Comparison of ENCODE assay signal across 8 cellular contexts in genomic region chr19:16197188-16197621, GRCh38. TPM values are rescaled to one million over a fixed set of nuclear protein-coding genes. Genes with fewer than 3 reads are reported as not detected.
DNase-seq lines count a peak whose midpoint lies in the region; ATAC-seq and TF ChIP-seq lines count a peak whose summit lies in the region.

No MANE protein-coding gene starts in this region.

- H4K20me1 ChIP-seq in OCI-LY1 (ENCODE audit: insufficient read depth, low read length), result no peaks in the 10 kb centered on the region

- no peak overlapping the region for H2AFZ ChIP-seq in OCI-LY1 (ENCODE audit: low read length)

- H3K27me3 ChIP-seq in OCI-LY1 (ENCODE audit: insufficient read depth, low read length), result no peaks in the 10 kb centered on the region

- peaks cover 32% of the 10 kb centered on the region for H3K4me1 ChIP-seq in OCI-LY1 (ENCODE audit: insufficient read depth, low read length, severe bottlenecking)

- no peaks in the 10 kb centered on the region for H3F3A ChIP-seq in OCI-LY1 (ENCODE audit: insufficient read depth, low read length)

- TF ChIP-seq CTCF in GM13976 (IDR thresholded peaks at IDR 0.05; ENCODE audit: borderline replicate concordance, control extremely low read depth, extremely low read depth, insufficient read depth, missing control alignments) (no peak), OCI-LY1 (IDR thresholded peaks at IDR 0.05; ENCODE audit: low read length) (no peak; the same call in 1 of the 2 replicates), nephron (IDR thresholded peaks at IDR 0.05; ENCODE audit: unreplicated experiment in 3 of 3) (no peak)

- H3K4me3 ChIP-seq in OCI-LY1 (ENCODE audit: low read depth, low read length, poor library complexity, severe bottlenecking), result peak overlapping the region; percentile 89

- no peaks in the 10 kb centered on the region for H3K9me3 ChIP-seq in OCI-LY1 (ENCODE audit: low read length)

- DNase-seq in GM13976 (ENCODE audit: low spot score) (peak; percentile 11), dermis blood vessel endothelial cell (peak; percentile 61), KG1 (lab: John Stamatoyannopoulos, UW) (no peak), NCI-H345 (lab: John Stamatoyannopoulos, UW) (no peak), NCI-H82 (lab: John Stamatoyannopoulos, UW) (no peak)

- peaks cover 10% of the 10 kb centered on the region for H3K79me2 ChIP-seq in OCI-LY1 (ENCODE audit: insufficient read depth, low read length)

- no peaks in the 10 kb centered on the region for H3K9me3 Mint-ChIP-seq in nephron

- H3K36me3 Mint-ChIP-seq in nephron (ENCODE audit: low read depth), result peaks cover 10% of the 10 kb centered on the region

- peak overlapping the region; percentile 89 to 94 (median 91) for H3K4me3 Mint-ChIP-seq in nephron

- H3K4me1 Mint-ChIP-seq in nephron, result peaks cover 34% of the 10 kb centered on the region

- peak overlapping the region; percentile 95 to 96 (median 96) for H3K27ac Mint-ChIP-seq in nephron

- H3K27me3 Mint-ChIP-seq in nephron (ENCODE audit: low read depth), result no peaks in the 10 kb centered on the region

- in situ Hi-C loops in GM13976 (cut with MboI; ENCODE audit: low sequenced_read_pairs, unreplicated experiment), result loop anchor here (10.0 to 25.0 kb wide), 2 partner anchors 152 to 560 kb away; partner anchors contain the start of gene CYP4F3

- peak overlapping the region; percentile 75 for H3K4me2 ChIP-seq in OCI-LY1 (ENCODE audit: low read length)

- peaks cover 4% of the 10 kb centered on the region; the same call in 1 of the 2 replicates for H3K36me3 ChIP-seq in OCI-LY1 (ENCODE audit: insufficient read depth, low read length)

- no peak for ATAC-seq in HG03135 (IDR thresholded peaks at IDR 0.05; ENCODE audit: unreplicated experiment)

- peak overlapping the region; percentile 70 for H3K9ac ChIP-seq in OCI-LY1 (ENCODE audit: low read length)

- H3K9me2 ChIP-seq in OCI-LY1 (ENCODE audit: low read depth, low read length), result no peaks in the 10 kb centered on the region

- H3K27ac ChIP-seq in OCI-LY1 (ENCODE audit: low read depth, low read length, poor library complexity, severe bottlenecking), result peak overlapping the region; percentile 53

RNA-seq across cellular contexts. Expression of gene AP1M1, which starts 0.5 kb away (rescaled TPM):
- 65.9 and 108 TPM in 2 replicates for total RNA-seq in dermis blood vessel endothelial cell

RNA-seq across cellular contexts. Expression of gene FAM32A, which starts 12.0 kb away (rescaled TPM):
- 144 and 166 TPM in 2 replicates for total RNA-seq in dermis blood vessel endothelial cell

RNA-seq across cellular contexts. Expression of gene CIB3, which starts 23.9 kb away (rescaled TPM):
- total RNA-seq in dermis blood vessel endothelial cell, result not detected in 2 replicates

RNA-seq across cellular contexts. Expression of gene HSH2D, which starts 53.7 kb away (rescaled TPM):
- total RNA-seq in dermis blood vessel endothelial cell, result 0.05 TPM in 1 of 2 replicates, not detected in the other

Comparison
In these comparisons a context has a peak if more than half of its experiments do, and no peak if none do; other contexts are left out.
1. DNase-seq: peak in GM13976 (single experiment) and dermis blood vessel endothelial cell (single experiment); none in KG1 (single experiment), NCI-H345 (single experiment) and NCI-H82 (single experiment).